Comparison of ENCODE assay signal across 20 cellular contexts in the genomic region with DNA sequence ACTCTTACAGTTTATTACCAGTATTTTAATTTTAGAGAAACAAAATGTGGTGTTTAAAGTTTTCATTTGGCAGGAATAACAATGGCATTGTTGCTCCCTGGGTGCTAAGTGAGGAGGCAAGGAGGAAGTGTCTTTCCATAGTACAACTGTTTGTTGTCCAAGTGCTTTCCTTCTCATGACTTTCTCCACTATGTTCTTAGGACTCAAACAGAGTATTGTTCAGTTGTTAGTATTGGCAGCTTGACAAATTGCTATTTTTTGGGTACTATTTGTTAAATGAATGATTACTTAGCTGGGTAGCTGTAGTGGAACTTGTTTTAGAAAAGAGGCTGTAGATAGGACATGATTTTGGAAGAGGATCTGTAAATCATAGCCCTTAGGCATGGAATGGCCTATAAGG. TPM values are rescaled to one million over a fixed set of nuclear protein-coding genes. Genes with fewer than 3 reads are reported as not detected.
DNase-seq lines count a peak whose midpoint lies in the region; ATAC-seq, FAIRE-seq and TF ChIP-seq lines count a peak whose summit lies in the region.
"Had no signal": no experiment of that assay in that cellular context is flagged by ENCODE, and none has a peak within 500 bp of the region (broad histone marks: within the 10 kb centered on the region; RNA-seq: fewer than 3 reads in every experiment).

No MANE protein-coding gene starts in this region.

- no peak overlapping the region for H4K91ac ChIP-seq in IMR-90 (ENCODE audit: insufficient read depth, low read depth, low read length)

- peaks cover 15% of the 10 kb centered on the region for H3K36me3 ChIP-seq in IMR-90 (ENCODE audit: control insufficient read depth, insufficient read depth, low read length)
- H3K36me3 ChIP-seq in mucosa of descending colon (ENCODE audit: low read depth): peaks cover 3% of the 10 kb centered on the region

- peaks cover 26% of the 10 kb centered on the region for H3K9me1 ChIP-seq in IMR-90 (ENCODE audit: insufficient read depth, low read length)

- no peaks in the 10 kb centered on the region for H3K9me3 ChIP-seq in IMR-90 (ENCODE audit: control insufficient read depth, insufficient read depth, low read length)
- H3K9me3 ChIP-seq in mucosa of descending colon: no peaks in the 10 kb centered on the region
- H3K9me3 ChIP-seq: Caco-2 had no signal

- no peak overlapping the region for H3K23ac ChIP-seq in IMR-90 (ENCODE audit: low read depth, low read length)

- no peak overlapping the region for H3K18ac ChIP-seq in IMR-90 (ENCODE audit: low read depth, low read length)

- H2BK120ac ChIP-seq in IMR-90 (ENCODE audit: low read depth, low read length): no peak overlapping the region

- POLR2A ChIA-PET in IMR-90 (lab: Charles Lee; ENCODE audit: unreplicated experiment): no interaction called here

- intact Hi-C loops in IMR-90 (cut with micrococcal nuclease): loop anchor here (10.0 kb wide), 1 partner anchor 225 kb away; a partner anchor contains a TSS
- intact Hi-C loops in mucosa of descending colon (cut with DNase I, micrococcal nuclease): no loop called here

- H2BK20ac ChIP-seq in IMR-90 (ENCODE audit: low read depth, low read length): no peak overlapping the region

- FAIRE-seq in D721Med (lab: Jason Lieb, UNC): no peak
- FAIRE-seq: A204.1, GM12878, GM18507 had no signal

- H3K27ac ChIP-seq in IMR-90 (ENCODE audit: insufficient read depth, low read length): no peak overlapping the region
- H3K27ac ChIP-seq: HL-60 had no signal

- no TSS peak for BruUV-seq in IMR-90 (replicated peaks; lab: Mats Ljungman, UMichigan)

- H2AK9ac ChIP-seq in IMR-90 (replicated peaks; ENCODE audit: low read depth, low read length, poor library complexity): no peak overlapping the region

- H3K4me1 ChIP-seq in IMR-90 (ENCODE audit: control insufficient read depth, insufficient read depth, low read length) (peaks cover 3% of the 10 kb centered on the region), mucosa of descending colon (ENCODE audit: low read depth) (no peaks in the 10 kb centered on the region)
- H3K4me1 ChIP-seq: Caco-2 had no signal

- H4K5ac ChIP-seq in IMR-90 (ENCODE audit: low read depth, low read length): no peak overlapping the region

- in situ Hi-C loops in IMR-90 (cut with MboI; ENCODE audit: low sequenced_read_pairs): no loop called here

- peaks cover 41 to 68% of the 10 kb centered on the region in 2 experiments for H3K79me1 ChIP-seq in IMR-90 (ENCODE audit: low read depth in 1 of 2, low read length in 2 of 2)

- H2AK5ac ChIP-seq in IMR-90 (ENCODE audit: low read depth, low read length): no peak overlapping the region

- no peak overlapping the region for H3K4me2 ChIP-seq in IMR-90 (ENCODE audit: low read depth, low read length)

- H2BK15ac ChIP-seq in IMR-90 (ENCODE audit: low read depth, low read length): no peak overlapping the region

- DNase-seq in COLO829 (ENCODE audit: low spot score) (peak; percentile 18), IMR-90 (no peak), dermis blood vessel endothelial cell (peak; percentile 68), mucosa of descending colon (no peak), D721Med (ENCODE audit: insufficient read length, low spot score) (no peak)
- DNase-seq in activated effector memory CD4-positive, alpha-beta T cell treated with anti-CD3 and anti-CD28 coated beads, Interleukin-2, amount 50 U/mL, for 16 hours: no peak
- no peak for DNase-seq in stimulated activated CD4-positive, alpha-beta T cell treated with anti-CD3 and anti-CD28 coated beads, Interleukin-4, amount 100 ng/mL, for 24 hours
- DNase-seq: Caco-2; CD8-positive, alpha-beta T cell; DMS79; HCEC 1CT had no signal

- no peak overlapping the region for H3K56ac ChIP-seq in IMR-90 (ENCODE audit: extremely low read depth, insufficient read depth, low read length)

- no peaks in the 10 kb centered on the region for H3K27me3 ChIP-seq in IMR-90 (ENCODE audit: control insufficient read depth, insufficient read depth, low read length)

- no peak overlapping the region for H3K14ac ChIP-seq in IMR-90 (replicated peaks; ENCODE audit: low read depth, low read length)

- H2AFZ ChIP-seq in IMR-90 (replicated peaks; ENCODE audit: low read length, poor library complexity): no peak overlapping the region

- H4K20me1 ChIP-seq in IMR-90 (ENCODE audit: insufficient read depth, low read length): peaks cover 60% of the 10 kb centered on the region; the same call in 1 of the 2 replicates

- no peak for TF ChIP-seq CTCF in IMR-90 (conservative IDR thresholded peaks at IDR 0.05; ENCODE audit: low read depth, low read length)
- TF ChIP-seq CTCF in mucosa of descending colon (IDR thresholded peaks at IDR 0.05): no peak
- no peak for TF ChIP-seq CTCF in D721Med (IDR thresholded peaks at IDR 0.05; ENCODE audit: insufficient read depth, missing control alignments)

- dilution Hi-C loops in IMR-90 (cut with HindIII; ENCODE audit: low sequenced_read_pairs, unreplicated experiment): no loop called here

- H4K8ac ChIP-seq in IMR-90 (ENCODE audit: low read depth in 2 of 2, low read length in 2 of 2): no peak overlapping the region

- no peak overlapping the region for H3K9ac ChIP-seq in IMR-90 (ENCODE audit: low read depth, low read length)

- ATAC-seq in IMR-90 (ENCODE audit: low read depth): peak; percentile 10; the same call in 1 of the 2 replicates
- peak; percentile 38 for ATAC-seq in mucosa of descending colon
- ATAC-seq: CD8-positive, alpha-beta T cell; GM12878 had no signal

- H3K4ac ChIP-seq in IMR-90 (ENCODE audit: low read depth, low read length): no peak overlapping the region

- TF ChIP-seq POLR2A in IMR-90 (IDR thresholded peaks at IDR 0.05; ENCODE audit: low read depth, low read length): no peak

- CTCF ChIA-PET in IMR-90 (lab: Yijun Ruan, JAX): interaction anchor here (1.1 kb wide), 1 partner anchor 29 kb away, joined by 5 read pairs; no protein-coding TSS in a partner anchor

- no peak overlapping the region for H3K4me3 ChIP-seq in IMR-90 (ENCODE audit: insufficient read depth, low read depth, low read length)
- H3K4me3 ChIP-seq in mucosa of descending colon: no peak overlapping the region
- H3K4me3 ChIP-seq: GM12878 had no signal

- no peak overlapping the region for H2BK5ac ChIP-seq in IMR-90 (ENCODE audit: low read depth, low read length, poor library complexity, severe bottlenecking)

- TF ChIP-seq RAD21 in IMR-90 (IDR thresholded peaks at IDR 0.05; ENCODE audit: low read length): no peak

TF ChIP-seq in IMR-90, 13 proteins besides CTCF, POLR2A, EP300 and RAD21:
- no peak for TF ChIP-seq MAFK (IDR thresholded peaks at IDR 0.05; ENCODE audit: low read depth, low read length)
- TF ChIP-seq SMC3 (IDR thresholded peaks at IDR 0.05; ENCODE audit: low read depth, low read length): no peak
- TF ChIP-seq RCOR1 (IDR thresholded peaks at IDR 0.05; ENCODE audit: insufficient replicate concordance, low read length): no peak
- TF ChIP-seq FOS (IDR thresholded peaks at IDR 0.05; ENCODE audit: low read depth, low read length): no peak
- no peak for TF ChIP-seq MXI1 (IDR thresholded peaks at IDR 0.05; ENCODE audit: borderline replicate concordance, low read depth, low read length)
- TF ChIP-seq CHD1 (IDR thresholded peaks at IDR 0.05; ENCODE audit: low read depth, low read length): no peak
- TF ChIP-seq RFX5 (IDR thresholded peaks at IDR 0.05; ENCODE audit: low read depth, low read length): no peak
- TF ChIP-seq BHLHE40 (IDR thresholded peaks at IDR 0.05; ENCODE audit: low read depth, low read length): no peak
- no peak for TF ChIP-seq MAZ (IDR thresholded peaks at IDR 0.05; ENCODE audit: borderline replicate concordance, low read depth, low read length)
- TF ChIP-seq, protein P1, sequence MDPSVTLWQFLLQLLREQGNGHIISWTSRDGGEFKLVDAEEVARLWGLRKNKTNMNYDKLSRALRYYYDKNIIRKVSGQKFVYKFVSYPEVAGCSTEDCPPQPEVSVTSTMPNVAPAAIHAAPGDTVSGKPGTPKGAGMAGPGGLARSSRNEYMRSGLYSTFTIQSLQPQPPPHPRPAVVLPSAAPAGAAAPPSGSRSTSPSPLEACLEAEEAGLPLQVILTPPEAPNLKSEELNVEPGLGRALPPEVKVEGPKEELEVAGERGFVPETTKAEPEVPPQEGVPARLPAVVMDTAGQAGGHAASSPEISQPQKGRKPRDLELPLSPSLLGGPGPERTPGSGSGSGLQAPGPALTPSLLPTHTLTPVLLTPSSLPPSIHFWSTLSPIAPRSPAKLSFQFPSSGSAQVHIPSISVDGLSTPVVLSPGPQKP (IDR thresholded peaks at IDR 0.05; ENCODE audit: borderline replicate concordance, low read depth, low read length): no peak
- TF ChIP-seq NFE2L2 (IDR thresholded peaks at IDR 0.05; ENCODE audit: low read depth, low read length): no peak
- no peak for TF ChIP-seq CEBPB (IDR thresholded peaks at IDR 0.05; ENCODE audit: low read depth, low read length)
- TF ChIP-seq, protein P2, sequence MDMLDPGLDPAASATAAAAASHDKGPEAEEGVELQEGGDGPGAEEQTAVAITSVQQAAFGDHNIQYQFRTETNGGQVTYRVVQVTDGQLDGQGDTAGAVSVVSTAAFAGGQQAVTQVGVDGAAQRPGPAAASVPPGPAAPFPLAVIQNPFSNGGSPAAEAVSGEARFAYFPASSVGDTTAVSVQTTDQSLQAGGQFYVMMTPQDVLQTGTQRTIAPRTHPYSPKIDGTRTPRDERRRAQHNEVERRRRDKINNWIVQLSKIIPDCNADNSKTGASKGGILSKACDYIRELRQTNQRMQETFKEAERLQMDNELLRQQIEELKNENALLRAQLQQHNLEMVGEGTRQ (IDR thresholded peaks at IDR 0.05; ENCODE audit: low read depth, low read length): no peak

RNA-seq across cellular contexts. Expression of a gene that starts 7.5 kb away (rescaled TPM):
- total RNA-seq in IMR-90 (2012; rRNA removed): 2.9 and 6.1 TPM in 2 replicates
- 2.6 and 3.1 TPM in 2 replicates for polyA plus RNA-seq in IMR-90 (2012; rRNA removed)
- 0.89 and 1.4 TPM in 2 replicates for polyA plus RNA-seq in IMR-90 (2012; cell fraction: cytosol; rRNA removed)
- 4.3 and 10.2 TPM in 2 replicates for polyA plus RNA-seq in IMR-90 (2012; cell fraction: nucleus; rRNA removed; ENCODE audit: low replicate concordance)
- total RNA-seq in dermis blood vessel endothelial cell: 3.9 and 4.0 TPM in 2 replicates
- 10 to 100 TPM in 2 of 3 donors, 1 to 10 TPM in 1; 7.8 to 15.4 (median 11.6) TPM for total RNA-seq in mucosa of descending colon

RNA-seq across cellular contexts. Expression of a gene that starts 33.8 kb away (rescaled TPM):
- total RNA-seq in IMR-90 (2012; rRNA removed) (not detected in 2 replicates), dermis blood vessel endothelial cell (not detected in 2 replicates), mucosa of descending colon (not detected)
- polyA plus RNA-seq in IMR-90 (2012; rRNA removed): not detected in 2 replicates
- not detected in 2 replicates for polyA plus RNA-seq in IMR-90 (2012; cell fraction: cytosol; rRNA removed)
- not detected in 2 replicates for polyA plus RNA-seq in IMR-90 (2012; cell fraction: nucleus; rRNA removed; ENCODE audit: low replicate concordance)
- total RNA-seq: CD8-positive, alpha-beta T cell; G401; GM12878; H4 had no signal
- polyA plus RNA-seq: AG04450, BJ, CD14-positive monocyte, GM12878 had no signal

Comparison
In these comparisons a context has a peak if more than half of its experiments do, and no peak if none do; other contexts are left out.
1. DNase-seq: peak in COLO829 (single experiment) and dermis blood vessel endothelial cell (single experiment); none in IMR-90 (single experiment), mucosa of descending colon (0 of 3), D721Med (single experiment), activated effector memory CD4-positive, alpha-beta T cell treated with anti-CD3 and anti-CD28 coated beads, Interleukin-2, amount 50 U/mL, for 16 hours (single experiment) and stimulated activated CD4-positive, alpha-beta T cell treated with anti-CD3 and anti-CD28 coated beads, Interleukin-4, amount 100 ng/mL, for 24 hours (single experiment).